17 cellular contexts compared by ENCODE assay signal in the genomic region with DNA sequence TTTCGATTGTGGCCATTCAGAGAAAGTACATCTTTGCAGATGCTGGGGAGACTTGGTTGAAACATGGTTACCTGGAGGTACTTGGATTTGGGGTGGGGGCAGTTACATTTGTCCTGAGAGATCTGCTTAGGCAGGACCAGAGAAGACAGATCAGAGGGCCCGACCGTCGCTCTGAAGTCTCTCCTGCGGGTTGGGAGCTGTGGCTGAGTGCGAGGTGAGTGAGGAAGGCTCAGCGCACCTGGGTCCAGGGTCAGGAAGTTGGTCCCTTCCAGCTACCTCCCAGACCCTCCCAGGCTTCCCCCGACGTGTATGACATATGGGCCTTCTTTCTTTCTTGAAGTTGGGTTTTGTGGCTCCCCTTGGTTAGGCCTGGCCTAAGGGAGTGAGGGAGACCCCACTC. TPM values are rescaled to one million over a fixed set of nuclear protein-coding genes. Genes with fewer than 3 reads are reported as not detected.
DNase-seq lines count a peak whose midpoint lies in the region; ATAC-seq and TF ChIP-seq lines count a peak whose summit lies in the region.
"Had no signal": no experiment of that assay in that cellular context is flagged by ENCODE, and none has a peak within 500 bp of the region (broad histone marks: within the 10 kb centered on the region; RNA-seq: fewer than 3 reads in every experiment).

No MANE protein-coding gene starts in this region.

- H3K4me1 ChIP-seq in MM.1S (ENCODE audit: low read length) = no peaks in the 10 kb centered on the region
- H3K4me1 ChIP-seq: HAP-1 had no signal

- peak; percentile 11 for DNase-seq in left ventricle myocardium superior
- DNase-seq in cardiac septum (ENCODE audit: low spot score) = no peak
- DNase-seq in islet precursor cell = peak; percentile 44
- DNase-seq in posterior vena cava (ENCODE audit: low spot score) = peak; percentile 67
- DNase-seq in foreskin fibroblast = no peak
- DNase-seq in MM.1S = no peak
- DNase-seq: AML-193; Calu3; CD4-positive, alpha-beta memory T cell; DMS79 treated with DMSO at 0.1 percent for 48 hours; GF-D8; GOT3 had no signal

- H3K9ac ChIP-seq in MM.1S (ENCODE audit: low read length) = no peak overlapping the region

- H3K79me2 ChIP-seq in MM.1S (ENCODE audit: low read length) = no peaks in the 10 kb centered on the region

- intact Hi-C loops in left ventricle myocardium superior (cut with micrococcal nuclease) (no loop called here), cardiac septum (cut with DNase I) (no loop called here), posterior vena cava (cut with DNase I) (no loop called here)

- no peaks in the 10 kb centered on the region for H3K27me3 ChIP-seq in MM.1S (replicated peaks; ENCODE audit: insufficient read depth, low read length)

- ATAC-seq in left ventricle myocardium superior = no peak
- no peak for ATAC-seq in HG03457 (IDR thresholded peaks at IDR 0.05; ENCODE audit: unreplicated experiment)
- ATAC-seq: A549 had no signal

- no peaks in the 10 kb centered on the region for H3K9me3 ChIP-seq in MM.1S (replicated peaks; ENCODE audit: insufficient read depth, low read length)
- H3K9me3 ChIP-seq: A549, HAP-1 had no signal

- H3K9me2 ChIP-seq in MM.1S (replicated peaks; ENCODE audit: insufficient read depth, low read length) = no peaks in the 10 kb centered on the region

- no peak overlapping the region for H3K27ac ChIP-seq in MM.1S (ENCODE audit: low read length)
- H3K27ac ChIP-seq: 22Rv1, A549, C4-2B had no signal

- TF ChIP-seq CTCF in foreskin fibroblast (IDR thresholded peaks at IDR 0.05; ENCODE audit: low read depth, low read length) (no peak), MM.1S (IDR thresholded peaks at IDR 0.05; ENCODE audit: low read length) (no peak)

- no peak overlapping the region for H3K4me3 ChIP-seq in foreskin fibroblast (ENCODE audit: low read depth in 1 of 2, low read length in 2 of 2)
- H3K4me3 ChIP-seq in MM.1S (ENCODE audit: low read length) = no peak overlapping the region
- H3K4me3 ChIP-seq: A549, HAP-1 had no signal

- no peak overlapping the region for H3K4me2 ChIP-seq in MM.1S (ENCODE audit: low read depth, low read length)
- H3K4me2 ChIP-seq: A549 had no signal

- no peaks in the 10 kb centered on the region for H3F3A ChIP-seq in MM.1S (ENCODE audit: insufficient read depth, low read length)

- H2AFZ ChIP-seq in MM.1S (ENCODE audit: low read length) = no peak overlapping the region

- no peaks in the 10 kb centered on the region for H4K20me1 ChIP-seq in MM.1S (ENCODE audit: insufficient read depth, low read length)

- no peaks in the 10 kb centered on the region for H3K36me3 ChIP-seq in MM.1S (replicated peaks; ENCODE audit: insufficient read depth, low read length)
- H3K36me3 ChIP-seq: HAP-1 had no signal

RNA-seq across cellular contexts. Expression of a gene that starts 56.3 kb away (rescaled TPM):
- 9.1 TPM for total RNA-seq in left ventricle myocardium superior
- 13.9 TPM for total RNA-seq in cardiac septum
- total RNA-seq in posterior vena cava = 10 to 100 TPM; 11.9 to 13.0 TPM

Comparison
In these comparisons a context has a peak if more than half of its experiments do, and no peak if none do; other contexts are left out.
1. DNase-seq: peak in left ventricle myocardium superior (single experiment), islet precursor cell (single experiment) and posterior vena cava (single experiment); none in cardiac septum (single experiment), foreskin fibroblast (0 of 2) and MM.1S (single experiment).